In genomic region chr18:74290831-74291770, GRCh38 we compare ENCODE assay signal across 8 cellular contexts. TPM values are rescaled to one million over a fixed set of nuclear protein-coding genes. Genes with fewer than 3 reads are reported as not detected.
A peak's percentile ranks its signal among the peaks of the same experiment; 100 is the strongest.
DNase-seq lines count a peak whose midpoint lies in the region; ATAC-seq and TF ChIP-seq lines count a peak whose summit lies in the region.

No MANE protein-coding gene starts in this region.

- CTCF ChIA-PET in AG04450 (lab: Charles Lee): no interaction called here

- no peak for TF ChIP-seq POLR2A in Peyer's patch (IDR thresholded peaks at IDR 0.05)

- POLR2A ChIA-PET in AG04450 (lab: Yijun Ruan, JAX): no interaction called here

- DNase-seq in AG04450 (ENCODE audit: low read depth, low spot score): no peak
- DNase-seq in Peyer's patch: peak in 2 of 3 donors; percentile 76 to 86
- no peak for DNase-seq in effector memory CD4-positive, alpha-beta T cell
- no peak for DNase-seq in posterior vena cava (ENCODE audit: low spot score)
- no peak for DNase-seq in KG1 (lab: John Stamatoyannopoulos, UW)

- H3K27me3 ChIP-seq in AG04450 (ENCODE audit: control insufficient read depth, insufficient read depth, low read length) (no peaks in the 10 kb centered on the region), Peyer's patch (no peaks in the 10 kb centered on the region), muscle layer of colon (ENCODE audit: control insufficient read depth in 1 of 2, insufficient read depth in 2 of 2, low read length in 2 of 2) (no peaks in the 10 kb centered on the region)
- no peaks in the 10 kb centered on the region for H3K27me3 ChIP-seq in effector memory CD4-positive, alpha-beta T cell (replicated peaks; ENCODE audit: control insufficient read depth, insufficient read depth, low read length, poor library complexity, severe bottlenecking)

- ATAC-seq in GM19455 (IDR thresholded peaks at IDR 0.05; ENCODE audit: unreplicated experiment): peak; percentile 1
- ATAC-seq in HG03175 (IDR thresholded peaks at IDR 0.05; ENCODE audit: unreplicated experiment): no peak

- peak overlapping the region; percentile 97 for H3K4me3 ChIP-seq in AG04450 (ENCODE audit: low read depth, low read length)
- H3K4me3 ChIP-seq in Peyer's patch: peak overlapping the region; percentile 62 to 95 (median 88)
- H3K4me3 ChIP-seq in effector memory CD4-positive, alpha-beta T cell (ENCODE audit: insufficient read depth, low read depth, low read length, poor library complexity, severe bottlenecking): peak overlapping the region; percentile 83
- H3K4me3 ChIP-seq in muscle layer of colon (ENCODE audit: low read depth in 1 of 2, low read length in 2 of 2): peak overlapping the region; percentile 82 to 94

- H3K9ac ChIP-seq in muscle layer of colon (ENCODE audit: low read length): peak overlapping the region; percentile 65

- TF ChIP-seq CTCF in AG04450 (IDR thresholded peaks at IDR 0.05; ENCODE audit: low read depth, low read length) (no peak), Peyer's patch (IDR thresholded peaks at IDR 0.05) (peak in 4 of 6 experiments; percentile 21 to 55 (median 40))

- no peaks in the 10 kb centered on the region for H3K36me3 ChIP-seq in Peyer's patch
- H3K36me3 ChIP-seq in effector memory CD4-positive, alpha-beta T cell (ENCODE audit: control insufficient read depth, insufficient read depth, low read length): no peaks in the 10 kb centered on the region
- H3K36me3 ChIP-seq in muscle layer of colon (ENCODE audit: insufficient read depth, low read length): no peaks in the 10 kb centered on the region

- H3K4me1 ChIP-seq in Peyer's patch: peaks cover 0 to 29% (median 3%) of the 10 kb centered on the region in 4 donors
- H3K4me1 ChIP-seq in effector memory CD4-positive, alpha-beta T cell (ENCODE audit: control insufficient read depth, insufficient read depth, low read length, poor library complexity, severe bottlenecking): peaks cover 7% of the 10 kb centered on the region
- peaks cover 25% of the 10 kb centered on the region for H3K4me1 ChIP-seq in muscle layer of colon (ENCODE audit: insufficient read depth, low read length)

- H3K27ac ChIP-seq in AG04450 (ENCODE audit: low read depth, low read length) (no peak overlapping the region), Peyer's patch (peak overlapping the region; percentile 64 to 93 (median 80)), muscle layer of colon (ENCODE audit: low read depth, low read length) (peak overlapping the region; percentile 83)
- peak overlapping the region; percentile 53 for H3K27ac ChIP-seq in effector memory CD4-positive, alpha-beta T cell (ENCODE audit: insufficient read depth, low read length, poor library complexity, severe bottlenecking)

- peaks cover 5% of the 10 kb centered on the region; the same call in 1 of the 2 replicates for H3K9me3 ChIP-seq in AG04450 (ENCODE audit: control insufficient read depth, insufficient read depth, low read length)
- H3K9me3 ChIP-seq in Peyer's patch: no peaks in the 10 kb centered on the region
- H3K9me3 ChIP-seq in effector memory CD4-positive, alpha-beta T cell (ENCODE audit: control insufficient read depth, low read length): no peaks in the 10 kb centered on the region
- H3K9me3 ChIP-seq in muscle layer of colon (ENCODE audit: low read length): no peaks in the 10 kb centered on the region

- intact Hi-C loops in posterior vena cava (cut with DNase I): no loop called here

RNA-seq across cellular contexts. Expression of gene CYB5A, which starts 0.7 kb away (rescaled TPM):
- 93.5 and 95.2 TPM in 2 replicates for polyA plus RNA-seq in AG04450 (2011; rRNA removed)
- polyA minus RNA-seq in AG04450 (2011; rRNA and poly(A)+ RNA removed): 36.1 and 38.0 TPM in 2 replicates
- total RNA-seq in Peyer's patch (100 to 1,000 TPM; 171 to 732 (median 331) TPM), posterior vena cava (10 to 100 TPM; 39.8 to 46.7 TPM)

RNA-seq across cellular contexts. Expression of gene C18orf63, which starts 24.5 kb away (rescaled TPM):
- polyA plus RNA-seq in AG04450 (2011; rRNA removed): not detected in 2 replicates
- not detected in 2 replicates for polyA minus RNA-seq in AG04450 (2011; rRNA and poly(A)+ RNA removed)
- total RNA-seq in Peyer's patch (not detected), posterior vena cava (not detected)

Comparison
In these comparisons a context has a peak if more than half of its experiments do, and no peak if none do; other contexts are left out.
1. DNase-seq: peak in Peyer's patch (2 of 3); none in AG04450 (single experiment), effector memory CD4-positive, alpha-beta T cell (0 of 3), posterior vena cava (single experiment) and KG1 (single experiment).
2. Peak in every context shown above with its lines, with median percentiles within 50 percentile points of each other: H3K4me3 ChIP-seq.